27 cellular contexts compared by ENCODE assay signal in the genomic region with DNA sequence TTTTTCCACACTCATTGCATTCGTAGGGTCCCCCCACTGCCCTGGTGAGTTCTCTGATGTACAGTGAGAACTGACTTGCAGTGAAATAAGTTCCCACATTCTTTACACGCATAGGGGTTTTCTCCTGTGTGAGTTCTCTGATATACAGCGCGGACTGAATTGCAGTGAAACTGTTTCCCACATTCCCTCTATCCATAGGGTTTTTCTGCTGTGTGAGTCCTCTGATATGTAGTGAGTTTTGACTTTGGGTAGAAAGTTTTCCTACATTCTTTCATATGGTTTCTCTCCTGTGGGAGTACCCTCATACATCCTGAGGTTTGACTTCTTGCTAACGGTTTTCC.
"Had no signal": no experiment of that assay in that cellular context is flagged by ENCODE, and none has a peak within 500 bp of the region (broad histone marks: within the 10 kb centered on the region; RNA-seq: fewer than 3 reads in every experiment).

No MANE protein-coding gene starts in this region.

- H3K36me3 ChIP-seq: left lung, ovary, right atrium auricular region, stomach, suprapubic skin, thoracic aorta, tibial artery, uterus had no signal

- FAIRE-seq: islet of Langerhans, kidney had no signal

- H3K27ac ChIP-seq: left lung, ovary, right atrium auricular region, skin epidermis, stomach, suprapubic skin, thoracic aorta, tibial artery, uterus had no signal

- H3K4me3 ChIP-seq: left lung, lung, mucosa of descending colon, ovary, right atrium auricular region, skin epidermis, stomach, suprapubic skin, thoracic aorta, tibial artery, uterus had no signal

- H3K27me3 ChIP-seq: left lung, ovary, right atrium auricular region, stomach, suprapubic skin, tibial artery, uterus had no signal

- DNase-seq: hippocampal formation; immature natural killer cell; kidney; left colon; left lung; midbrain; mucosa of descending colon; naive thymus-derived CD4-positive, alpha-beta T cell; ovary; stimulated activated CD4-positive, alpha-beta T cell treated with anti-CD3 and anti-CD28 coated beads, Interleukin-12 subunit alpha, Interleukin-12 subunit beta, amount 100 ng/mL, for 4 hours; stimulated activated CD4-positive, alpha-beta T cell treated with anti-CD3 and anti-CD28 coated beads, Interleukin-15, amount 100 ng/mL, for 24 hours; stimulated activated CD4-positive, alpha-beta T cell treated with anti-CD3 and anti-CD28 coated beads, Interleukin-2, amount 100 ng/mL, for 24 hours; stimulated activated CD4-positive, alpha-beta T cell treated with anti-CD3 and anti-CD28 coated beads, Interleukin-4, amount 100 ng/mL, for 1 hour; stimulated activated naive B cell treated with anti-CD40 and anti-IgM and Interleukin-4, amounts not matched to agents 10 μg/mL and 1 μg/mL and 100 μg/mL, for 72 hours; stimulated activated naive CD8-positive, alpha-beta T cell treated with anti-CD3 and anti-CD28 coated beads, Interleukin-15, Interleukin-2, amounts not matched to agents 100 U/mL and 50 U/mL, for 24 hours; stomach; tibial artery; trophoblast cell; uterus had no signal

- H3K4me1 ChIP-seq: left lung, right atrium auricular region, stomach, suprapubic skin, tibial artery, uterus had no signal

- ATAC-seq: left colon; left lung; mucosa of descending colon; naive thymus-derived CD4-positive, alpha-beta T cell; natural killer cell treated with Interleukin-12 subunit alpha and Interleukin-12 subunit beta and Interleukin-15 and Interleukin-18, amount 100 ng/mL, for 72 hours; sciatic nerve; stimulated activated naive B cell treated with anti-CD40 and anti-IgM and Interleukin-4, amounts not matched to agents 10 μg/mL and 1 μg/mL and 100 μg/mL, for 72 hours; stimulated activated naive CD8-positive, alpha-beta T cell treated with anti-CD3 and anti-CD28 coated beads, Interleukin-15, Interleukin-2, amounts not matched to agents 100 U/mL and 50 U/mL, for 24 hours had no signal
